23 cellular contexts compared by ENCODE assay signal in the genomic region with DNA sequence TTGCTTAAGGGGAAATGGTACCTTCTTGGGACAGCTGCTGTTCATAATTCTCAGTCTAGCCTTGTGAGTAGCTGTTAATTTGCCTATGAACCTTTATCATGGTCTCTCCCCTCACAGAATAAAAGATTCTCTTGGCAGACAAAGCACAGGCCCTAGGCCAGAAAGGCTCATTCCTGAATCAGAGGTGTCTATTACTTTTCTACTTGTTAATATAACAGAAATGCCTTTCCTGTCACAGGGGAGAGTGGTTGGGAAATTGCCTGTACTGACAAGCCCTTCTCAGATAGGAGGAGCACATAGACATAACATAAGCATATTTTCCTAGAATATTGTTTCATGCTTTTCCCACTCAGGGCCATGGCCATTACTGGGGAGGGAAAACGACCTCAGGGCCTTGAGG.
"Had no signal": no experiment of that assay in that cellular context is flagged by ENCODE, and none has a peak within 500 bp of the region (broad histone marks: within the 10 kb centered on the region; RNA-seq: fewer than 3 reads in every experiment).

No MANE protein-coding gene starts in this region.

- H3K27ac Mint-ChIP-seq: activated CD4-positive, alpha-beta memory T cell treated with anti-CD3 and anti-CD28 coated beads for 36 hours; activated CD4-positive, alpha-beta T cell treated with anti-CD3 and anti-CD28 coated beads, Interleukin-2, amount 10 ng/mL, durations not matched to agents 24 days and 14 days; activated naive CD4-positive, alpha-beta T cell treated with anti-CD3 and anti-CD28 coated beads, Interleukin-2, amount 10 ng/mL, durations not matched to agents 7 days and 5 days; activated T-cell treated with anti-CD3 and anti-CD28 coated beads, Interleukin-2, amount 50 U/mL, for 24 hours; naive thymus-derived CD4-positive, alpha-beta T cell had no signal

- H3K36me3 ChIP-seq: colonic mucosa, left ventricle myocardium inferior, spleen, suprapubic skin, tibial nerve had no signal

- H3K27ac ChIP-seq: colonic mucosa, dorsolateral prefrontal cortex, left ventricle myocardium inferior, spleen, suprapubic skin, tibial nerve had no signal

- H3K27me3 Mint-ChIP-seq: activated CD4-positive, alpha-beta memory T cell treated with anti-CD3 and anti-CD28 coated beads for 36 hours; activated CD4-positive, alpha-beta T cell treated with anti-CD3 and anti-CD28 coated beads, Interleukin-2, amount 10 ng/mL, durations not matched to agents 24 days and 14 days; activated naive CD4-positive, alpha-beta T cell treated with anti-CD3 and anti-CD28 coated beads, Interleukin-2, amount 10 ng/mL, durations not matched to agents 7 days and 5 days; activated T-cell treated with anti-CD3 and anti-CD28 coated beads, Interleukin-2, amount 50 U/mL, for 24 hours had no signal

- H3K4me1 ChIP-seq: colonic mucosa, left ventricle myocardium inferior, suprapubic skin had no signal

- H3K9me3 Mint-ChIP-seq: activated CD4-positive, alpha-beta memory T cell treated with anti-CD3 and anti-CD28 coated beads for 36 hours; activated CD4-positive, alpha-beta T cell treated with anti-CD3 and anti-CD28 coated beads, Interleukin-2, amount 10 ng/mL, durations not matched to agents 24 days and 14 days; activated naive CD4-positive, alpha-beta T cell treated with anti-CD3 and anti-CD28 coated beads, Interleukin-2, amount 10 ng/mL, durations not matched to agents 7 days and 5 days; activated T-cell treated with anti-CD3 and anti-CD28 coated beads, Interleukin-2, amount 50 U/mL, for 24 hours; neural crest cell had no signal

- H3K4me3 ChIP-seq: colonic mucosa, dorsolateral prefrontal cortex, left ventricle myocardium inferior, lung, spleen, suprapubic skin, tibial nerve had no signal

- H3K4me3 Mint-ChIP-seq: activated CD4-positive, alpha-beta memory T cell treated with anti-CD3 and anti-CD28 coated beads for 36 hours; activated CD4-positive, alpha-beta T cell treated with anti-CD3 and anti-CD28 coated beads, Interleukin-2, amount 10 ng/mL, durations not matched to agents 24 days and 14 days; activated naive CD4-positive, alpha-beta T cell treated with anti-CD3 and anti-CD28 coated beads, Interleukin-2, amount 10 ng/mL, durations not matched to agents 7 days and 5 days; activated T-cell treated with anti-CD3 and anti-CD28 coated beads, Interleukin-2, amount 50 U/mL, for 24 hours; naive thymus-derived CD4-positive, alpha-beta T cell; neural crest cell had no signal

- DNase-seq: activated CD4-positive, alpha-beta memory T cell treated with anti-CD3 and anti-CD28 coated beads for 36 hours; activated CD4-positive, alpha-beta T cell treated with anti-CD3 and anti-CD28 coated beads, Interleukin-2, amount 10 ng/mL, durations not matched to agents 24 days and 14 days; activated CD4-positive, CD25-positive, alpha-beta regulatory T cell treated with anti-CD3 and anti-CD28 coated beads, Interleukin-2, amount 50 U/mL, for 72 hours; activated CD8-positive, alpha-beta memory T cell treated with anti-CD3 and anti-CD28 coated beads, Interleukin-2, amount 50 U/mL, for 48 hours; activated gamma-delta T cell; activated naive CD4-positive, alpha-beta T cell treated with anti-CD3 and anti-CD28 coated beads, Interleukin-2, amount 10 ng/mL, durations not matched to agents 7 days and 5 days; activated T-cell treated with anti-CD3 and anti-CD28 coated beads, Interleukin-2, amount 50 U/mL, for 24 hours; amniotic stem cell; colonic mucosa; dorsolateral prefrontal cortex; effector memory CD4-positive, alpha-beta T cell; foreskin melanocyte; left ventricle myocardium inferior; naive thymus-derived CD4-positive, alpha-beta T cell; nucleus accumbens; right cardiac atrium; spleen; stimulated activated naive CD4-positive, alpha-beta T cell; T-helper 2 cell had no signal

- H3K4me1 Mint-ChIP-seq: activated CD4-positive, alpha-beta T cell treated with anti-CD3 and anti-CD28 coated beads, Interleukin-2, amount 10 ng/mL, durations not matched to agents 24 days and 14 days; activated naive CD4-positive, alpha-beta T cell treated with anti-CD3 and anti-CD28 coated beads, Interleukin-2, amount 10 ng/mL, durations not matched to agents 7 days and 5 days had no signal

- H3K27me3 ChIP-seq: colonic mucosa, dorsolateral prefrontal cortex, spleen, suprapubic skin, tibial nerve had no signal

- H3K36me3 Mint-ChIP-seq: activated CD4-positive, alpha-beta memory T cell treated with anti-CD3 and anti-CD28 coated beads for 36 hours; activated naive CD4-positive, alpha-beta T cell treated with anti-CD3 and anti-CD28 coated beads, Interleukin-2, amount 10 ng/mL, durations not matched to agents 7 days and 5 days; naive thymus-derived CD4-positive, alpha-beta T cell had no signal

- H3K9me3 ChIP-seq: colonic mucosa, left ventricle myocardium inferior, spleen, suprapubic skin, tibial nerve had no signal
